Comparison of ENCODE assay signal across 15 cellular contexts in the genomic region with DNA sequence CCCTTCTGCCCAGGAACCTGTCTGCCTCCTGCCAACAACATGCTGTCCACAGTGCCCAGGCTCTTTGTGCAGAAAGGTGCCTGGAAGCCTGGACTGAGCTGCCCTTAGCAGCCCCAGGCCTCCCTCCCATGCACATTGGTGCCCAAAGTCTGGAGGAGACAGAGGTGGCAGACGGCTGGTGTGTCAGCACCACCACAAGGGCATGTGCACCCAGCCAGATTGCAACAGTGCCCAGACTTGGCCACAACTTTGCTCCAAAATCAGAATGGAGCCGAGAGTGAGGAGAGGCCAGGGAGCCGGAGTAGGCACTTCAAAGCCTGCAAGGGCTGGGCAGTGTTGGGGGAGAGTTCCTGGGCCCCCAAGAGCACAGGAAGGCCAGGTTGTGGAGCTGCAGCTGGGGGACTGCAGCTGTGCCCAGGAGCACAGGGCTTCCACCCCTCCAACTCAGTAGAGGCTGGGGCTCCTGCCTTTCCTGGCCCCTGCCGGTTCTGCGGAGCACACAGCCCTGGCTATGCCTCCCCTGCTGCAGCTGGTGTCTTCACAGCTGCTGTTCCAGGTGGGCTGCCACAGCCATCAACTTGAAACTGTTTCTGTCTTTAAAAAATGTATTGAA.
DNase-seq lines count a peak whose midpoint lies in the region; ATAC-seq and TF ChIP-seq lines count a peak whose summit lies in the region.
"Had no signal": no experiment of that assay in that cellular context is flagged by ENCODE, and none has a peak within 500 bp of the region (broad histone marks: within the 10 kb centered on the region; RNA-seq: fewer than 3 reads in every experiment).

No MANE protein-coding gene starts in this region.

- H2AK5ac ChIP-seq in trophoblast cell (ENCODE audit: low read length) = no peak overlapping the region

- H3K4me1 ChIP-seq in Karpas-422 (ENCODE audit: low read length) (no peaks in the 10 kb centered on the region), trophoblast cell (ENCODE audit: control insufficient read depth in 1 of 2, insufficient read depth in 2 of 2, low read length in 2 of 2) (no peaks in the 10 kb centered on the region), body of pancreas (no peaks in the 10 kb centered on the region)
- H3K4me1 ChIP-seq: A549, BE2C, Caco-2, HAP-1 had no signal

- no peak overlapping the region for H2BK120ac ChIP-seq in trophoblast cell (ENCODE audit: insufficient read depth, low read length, poor library complexity)

- ATAC-seq in stimulated activated naive CD8-positive, alpha-beta T cell treated with anti-CD3 and anti-CD28 coated beads, Interleukin-15, amount 100 ng/mL, for 72 hours = peak; percentile 31
- ATAC-seq in body of pancreas = no peak
- ATAC-seq in HG02884 (IDR thresholded peaks at IDR 0.05; ENCODE audit: unreplicated experiment) = no peak
- ATAC-seq: A549, HepG2 had no signal

- H3K36me3 ChIP-seq in Karpas-422 (ENCODE audit: insufficient read depth, low read length) (peaks cover 3% of the 10 kb centered on the region; the same call in 1 of the 2 replicates), trophoblast cell (ENCODE audit: control insufficient read depth in 1 of 2, insufficient read depth in 2 of 2, low read length in 2 of 2) (no peaks in the 10 kb centered on the region), body of pancreas (replicated peaks in 1 of 2; ENCODE audit: insufficient read depth in 1 of 2, low read depth in 2 of 2) (no peaks in the 10 kb centered on the region)
- H3K36me3 ChIP-seq: BE2C, HAP-1 had no signal

- H3K27ac Mint-ChIP-seq in stimulated activated naive CD8-positive, alpha-beta T cell treated with anti-CD3 and anti-CD28 coated beads, Interleukin-15, amount 100 ng/mL, for 72 hours = no peak overlapping the region

- H3K4me2 ChIP-seq in Karpas-422 (ENCODE audit: low read depth, low read length, poor library complexity, severe bottlenecking) = no peak overlapping the region
- H3K4me2 ChIP-seq in trophoblast cell (ENCODE audit: low read length) = no peak overlapping the region
- H3K4me2 ChIP-seq: A549 had no signal

- H3K4me1 Mint-ChIP-seq in stimulated activated naive CD8-positive, alpha-beta T cell treated with anti-CD3 and anti-CD28 coated beads, Interleukin-15, amount 100 ng/mL, for 72 hours = no peaks in the 10 kb centered on the region

- no peak overlapping the region for H2BK12ac ChIP-seq in trophoblast cell (ENCODE audit: low read length)

- DNase-seq in Karpas-422 = no peak
- DNase-seq in islet precursor cell = peak; percentile 40
- no peak for DNase-seq in trophoblast cell
- no peak for DNase-seq in stimulated activated naive CD8-positive, alpha-beta T cell treated with anti-CD3 and anti-CD28 coated beads, Interleukin-15, amount 100 ng/mL, for 72 hours
- no peak for DNase-seq in body of pancreas
- no peak for DNase-seq in NCI-H1417 treated with DMSO at 0.1 percent for 48 hours (lab: John Stamatoyannopoulos, UW)
- DNase-seq in NCI-H774 (lab: John Stamatoyannopoulos, UW) = no peak
- DNase-seq: BE2C; Caco-2; CD8-positive, alpha-beta memory T cell; GF-D8 had no signal

- H3K4ac ChIP-seq in trophoblast cell (ENCODE audit: low read depth, low read length) = no peak overlapping the region

- no peaks in the 10 kb centered on the region for H3K79me1 ChIP-seq in trophoblast cell (ENCODE audit: low read length)

- no peaks in the 10 kb centered on the region for H3K27me3 Mint-ChIP-seq in stimulated activated naive CD8-positive, alpha-beta T cell treated with anti-CD3 and anti-CD28 coated beads, Interleukin-15, amount 100 ng/mL, for 72 hours
- H3K27me3 Mint-ChIP-seq: CD8-positive, alpha-beta memory T cell had no signal

- H3K27ac ChIP-seq in Karpas-422 (ENCODE audit: low read length) (no peak overlapping the region), trophoblast cell (ENCODE audit: low read depth, low read length) (no peak overlapping the region), body of pancreas (no peak overlapping the region)
- H3K27ac ChIP-seq: A549 had no signal

- intact Hi-C loops in body of pancreas (cut with DNase I) = no loop called here

- no peak overlapping the region for H2BK5ac ChIP-seq in trophoblast cell (ENCODE audit: low read depth, low read length, poor library complexity)

- TF ChIP-seq CTCF in body of pancreas (IDR thresholded peaks at IDR 0.05) = no peak

- H3K9me2 ChIP-seq in Karpas-422 (replicated peaks; ENCODE audit: insufficient read depth, low read length) = no peaks in the 10 kb centered on the region

- H3K9me3 ChIP-seq in Karpas-422 (ENCODE audit: low read length) = peaks cover 8% of the 10 kb centered on the region; the same call in 1 of the 2 replicates
- H3K9me3 ChIP-seq in trophoblast cell (ENCODE audit: insufficient read depth, low read depth, low read length) = peaks cover 2% of the 10 kb centered on the region
- H3K9me3 ChIP-seq in body of pancreas = no peaks in the 10 kb centered on the region
- H3K9me3 ChIP-seq: A549, BE2C, Caco-2, HAP-1 had no signal

- H3K4me3 ChIP-seq in Karpas-422 (ENCODE audit: low read length) (no peak overlapping the region), trophoblast cell (ENCODE audit: low read depth, low read length) (no peak overlapping the region), body of pancreas (no peak overlapping the region)
- H3K4me3 ChIP-seq: A549, HAP-1 had no signal

- no peaks in the 10 kb centered on the region for H4K20me1 ChIP-seq in Karpas-422 (ENCODE audit: insufficient read depth, low read depth, low read length)

- peak overlapping the region; percentile 40 for H3K23ac ChIP-seq in trophoblast cell (ENCODE audit: low read length)

- H3K9ac ChIP-seq in Karpas-422 (ENCODE audit: low read length) (no peak overlapping the region), trophoblast cell (ENCODE audit: low read length) (no peak overlapping the region)

- H4K91ac ChIP-seq in trophoblast cell (ENCODE audit: low read depth, low read length) = no peak overlapping the region

- no CpG with 5 or more reads among the region's 5 CpGs for WGBS in trophoblast cell (ENCODE audit: extremely low coverage, insufficient coverage, insufficient read length)
- 72 to 78% methylated on average over 4 to 5 of the region's 5 CpGs for WGBS in body of pancreas, 2 donors

- H3K79me2 ChIP-seq in Karpas-422 (ENCODE audit: low read length) (no peaks in the 10 kb centered on the region), trophoblast cell (ENCODE audit: control insufficient read depth, insufficient read depth, low read length, poor library complexity) (no peaks in the 10 kb centered on the region)

- H2AFZ ChIP-seq in Karpas-422 (ENCODE audit: low read length) = peak overlapping the region; percentile 80
- H2AFZ ChIP-seq in trophoblast cell (ENCODE audit: insufficient read depth, low read length, poor library complexity) = no peak overlapping the region

- H3K27me3 ChIP-seq in Karpas-422 (ENCODE audit: low read length) (no peaks in the 10 kb centered on the region), trophoblast cell (ENCODE audit: insufficient read depth, low read length) (no peaks in the 10 kb centered on the region), body of pancreas (no peaks in the 10 kb centered on the region)
- H3K27me3 ChIP-seq: BE2C had no signal

- H3K4me3 Mint-ChIP-seq in stimulated activated naive CD8-positive, alpha-beta T cell treated with anti-CD3 and anti-CD28 coated beads, Interleukin-15, amount 100 ng/mL, for 72 hours = no peak overlapping the region
- H3K4me3 Mint-ChIP-seq: CD8-positive, alpha-beta memory T cell had no signal

- H3K18ac ChIP-seq in trophoblast cell (ENCODE audit: low read length) = no peak overlapping the region

- TF ChIP-seq POLR2A in body of pancreas (IDR thresholded peaks at IDR 0.05) = no peak

- no peak overlapping the region for H3K14ac ChIP-seq in trophoblast cell (ENCODE audit: low read length)

- H4K12ac ChIP-seq in trophoblast cell (ENCODE audit: low read depth, low read length) = no peak overlapping the region

- H3K9me3 Mint-ChIP-seq in stimulated activated naive CD8-positive, alpha-beta T cell treated with anti-CD3 and anti-CD28 coated beads, Interleukin-15, amount 100 ng/mL, for 72 hours = no peaks in the 10 kb centered on the region

- H4K8ac ChIP-seq in trophoblast cell (ENCODE audit: low read depth, low read length) = no peak overlapping the region
